Comparison of ENCODE assay signal across 1 cellular context in genomic region chr1:5955479-5955977, GRCh38.
TF ChIP-seq lines count a peak whose summit lies in the region.

No MANE protein-coding gene starts in this region.

TF ChIP-seq in HepG2, 621 proteins besides CTCF, POLR2A, EP300 and RAD21 (continued from another document and continues in another):
- TF ChIP-seq, protein P1, sequence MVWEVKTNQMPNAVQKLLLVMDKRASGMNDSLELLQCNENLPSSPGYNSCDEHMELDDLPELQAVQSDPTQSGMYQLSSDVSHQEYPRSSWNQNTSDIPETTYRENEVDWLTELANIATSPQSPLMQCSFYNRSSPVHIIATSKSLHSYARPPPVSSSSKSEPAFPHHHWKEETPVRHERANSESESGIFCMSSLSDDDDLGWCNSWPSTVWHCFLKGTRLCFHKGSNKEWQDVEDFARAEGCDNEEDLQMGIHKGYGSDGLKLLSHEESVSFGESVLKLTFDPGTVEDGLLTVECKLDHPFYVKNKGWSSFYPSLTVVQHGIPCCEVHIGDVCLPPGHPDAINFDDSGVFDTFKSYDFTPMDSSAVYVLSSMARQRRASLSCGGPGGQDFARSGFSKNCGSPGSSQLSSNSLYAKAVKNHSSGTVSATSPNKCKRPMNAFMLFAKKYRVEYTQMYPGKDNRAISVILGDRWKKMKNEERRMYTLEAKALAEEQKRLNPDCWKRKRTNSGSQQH (CRISPR knock-in tag; IDR thresholded peaks at IDR 0.05; ENCODE audit: low read depth) = 0 out of 2 replicates have a peak, but pooled peaks have one; percentile 43
- TF ChIP-seq ZNF335 (CRISPR knock-in tag; IDR thresholded peaks at IDR 0.05) (peak; percentile 48; the same call in 1 of the 2 replicates), RARG (CRISPR knock-in tag; IDR thresholded peaks at IDR 0.05; ENCODE audit: low read depth) (no peak), LCORL (IDR thresholded peaks at IDR 0.05) (0 out of 2 replicates have a peak, but pooled peaks have one; percentile 33), LCORL (CRISPR knock-in tag; IDR thresholded peaks at IDR 0.05) (peak; percentile 68), ZNF564 (CRISPR knock-in tag; IDR thresholded peaks at IDR 0.05) (no peak), ZNF441 (CRISPR knock-in tag; IDR thresholded peaks at IDR 0.05; ENCODE audit: borderline replicate concordance) (no peak), XRCC5 (optimal IDR thresholded peaks at IDR 0.05; ENCODE audit: low read length) (peak; percentile 31), RBFOX2 (IDR thresholded peaks at IDR 0.05; ENCODE audit: low read depth, low read length) (peak; percentile 50), DPF2 (CRISPR knock-in tag; IDR thresholded peaks at IDR 0.05; ENCODE audit: borderline replicate concordance, low read depth) (peak; percentile 94), ZFP37 (CRISPR knock-in tag; IDR thresholded peaks at IDR 0.05; ENCODE audit: borderline replicate concordance) (peak; percentile 64; the same call in 1 of the 2 replicates), CEBPG (CRISPR knock-in tag; IDR thresholded peaks at IDR 0.05) (peak; percentile 99), ZNF746 (CRISPR knock-in tag; IDR thresholded peaks at IDR 0.05) (no peak), HDAC1 (CRISPR knock-in tag; IDR thresholded peaks at IDR 0.05) (peak; percentile 85), CREB1 (IDR thresholded peaks at IDR 0.05) (no peak), CREB1 (CRISPR knock-in tag; IDR thresholded peaks at IDR 0.05) (peak; percentile 86), MEIS1 (CRISPR knock-in tag; IDR thresholded peaks at IDR 0.05; ENCODE audit: borderline replicate concordance) (0 out of 2 replicates have a peak, but pooled peaks have one; percentile 62), KDM1A (CRISPR knock-in tag; IDR thresholded peaks at IDR 0.05) (peak; percentile 60; the same call in 1 of the 2 replicates), TBX3 (IDR thresholded peaks at IDR 0.05; ENCODE audit: borderline replicate concordance) (peak; percentile 83; the same call in 1 of the 2 replicates), HOMEZ (CRISPR knock-in tag; IDR thresholded peaks at IDR 0.05; ENCODE audit: low read depth) (peak; percentile 59; the same call in 1 of the 2 replicates), SMYD3 (CRISPR knock-in tag; IDR thresholded peaks at IDR 0.05) (0 out of 2 replicates have a peak, but pooled peaks have one; percentile 53), ELF1 (CRISPR knock-in tag; IDR thresholded peaks at IDR 0.05) (peak; percentile 38; the same call in 1 of the 2 replicates), ZNF263 (CRISPR knock-in tag; IDR thresholded peaks at IDR 0.05) (0 out of 2 replicates have a peak, but pooled peaks have one; percentile 15), HOXD1 (CRISPR knock-in tag; IDR thresholded peaks at IDR 0.05) (peak; percentile 84; the same call in 1 of the 2 replicates), ZNF24 (IDR thresholded peaks at IDR 0.05) (peak; percentile 66; the same call in 1 of the 2 replicates), SP4 (CRISPR knock-in tag; IDR thresholded peaks at IDR 0.05) (no peak), ZNF644 (CRISPR knock-in tag; IDR thresholded peaks at IDR 0.05; ENCODE audit: low read depth) (peak; percentile 78), ZNF614 (CRISPR knock-in tag; IDR thresholded peaks at IDR 0.05; ENCODE audit: borderline replicate concordance) (peak; percentile 97), TERF1 (CRISPR knock-in tag; IDR thresholded peaks at IDR 0.05) (no peak), SP5 (CRISPR knock-in tag; IDR thresholded peaks at IDR 0.05; ENCODE audit: borderline replicate concordance, low read depth) (peak; percentile 39; the same call in 1 of the 2 replicates), SKIL (CRISPR knock-in tag; IDR thresholded peaks at IDR 0.05; ENCODE audit: borderline replicate concordance) (peak; percentile 80), ZKSCAN5 (CRISPR knock-in tag; IDR thresholded peaks at IDR 0.05) (no peak), ASH2L (IDR thresholded peaks at IDR 0.05; ENCODE audit: insufficient read length, low read depth, low read length) (peak; percentile 65), TARDBP (CRISPR knock-in tag; IDR thresholded peaks at IDR 0.05) (peak; percentile 92), DBP (CRISPR knock-in tag; IDR thresholded peaks at IDR 0.05; ENCODE audit: not compliant biosample characterization) (no peak), PRMT3 (CRISPR knock-in tag; IDR thresholded peaks at IDR 0.05; ENCODE audit: borderline replicate concordance, low read depth) (no peak), KLF16 (CRISPR knock-in tag; IDR thresholded peaks at IDR 0.05) (peak in 1 of 2 experiments; percentile 77; a peak in 2 of 4 replicates), KMT2B (CRISPR knock-in tag; IDR thresholded peaks at IDR 0.05) (peak; percentile 35; the same call in 1 of the 2 replicates), ZBTB20 (CRISPR knock-in tag; IDR thresholded peaks at IDR 0.05; ENCODE audit: borderline replicate concordance, low read depth) (peak; percentile 22; the same call in 1 of the 2 replicates), HDAC2 (CRISPR knock-in tag; IDR thresholded peaks at IDR 0.05) (peak; percentile 96), ZNF660 (CRISPR knock-in tag; IDR thresholded peaks at IDR 0.05; ENCODE audit: borderline replicate concordance, low read depth) (no peak), CCDC6 (CRISPR knock-in tag; IDR thresholded peaks at IDR 0.05) (peak; percentile 66; the same call in 1 of the 2 replicates), GATAD1 (CRISPR knock-in tag; IDR thresholded peaks at IDR 0.05) (peak; percentile 66; the same call in 1 of the 2 replicates), MIXL1 (CRISPR knock-in tag; IDR thresholded peaks at IDR 0.05) (peak; percentile 65; the same call in 1 of the 2 replicates)
- TF ChIP-seq, protein P2, sequence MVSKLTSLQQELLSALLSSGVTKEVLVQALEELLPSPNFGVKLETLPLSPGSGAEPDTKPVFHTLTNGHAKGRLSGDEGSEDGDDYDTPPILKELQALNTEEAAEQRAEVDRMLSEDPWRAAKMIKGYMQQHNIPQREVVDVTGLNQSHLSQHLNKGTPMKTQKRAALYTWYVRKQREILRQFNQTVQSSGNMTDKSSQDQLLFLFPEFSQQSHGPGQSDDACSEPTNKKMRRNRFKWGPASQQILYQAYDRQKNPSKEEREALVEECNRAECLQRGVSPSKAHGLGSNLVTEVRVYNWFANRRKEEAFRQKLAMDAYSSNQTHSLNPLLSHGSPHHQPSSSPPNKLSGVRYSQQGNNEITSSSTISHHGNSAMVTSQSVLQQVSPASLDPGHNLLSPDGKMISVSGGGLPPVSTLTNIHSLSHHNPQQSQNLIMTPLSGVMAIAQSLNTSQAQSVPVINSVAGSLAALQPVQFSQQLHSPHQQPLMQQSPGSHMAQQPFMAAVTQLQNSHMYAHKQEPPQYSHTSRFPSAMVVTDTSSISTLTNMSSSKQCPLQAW (CRISPR knock-in tag; IDR thresholded peaks at IDR 0.05) = 0 out of 2 replicates have a peak, but pooled peaks have one; percentile 21
- TF ChIP-seq, protein P3, sequence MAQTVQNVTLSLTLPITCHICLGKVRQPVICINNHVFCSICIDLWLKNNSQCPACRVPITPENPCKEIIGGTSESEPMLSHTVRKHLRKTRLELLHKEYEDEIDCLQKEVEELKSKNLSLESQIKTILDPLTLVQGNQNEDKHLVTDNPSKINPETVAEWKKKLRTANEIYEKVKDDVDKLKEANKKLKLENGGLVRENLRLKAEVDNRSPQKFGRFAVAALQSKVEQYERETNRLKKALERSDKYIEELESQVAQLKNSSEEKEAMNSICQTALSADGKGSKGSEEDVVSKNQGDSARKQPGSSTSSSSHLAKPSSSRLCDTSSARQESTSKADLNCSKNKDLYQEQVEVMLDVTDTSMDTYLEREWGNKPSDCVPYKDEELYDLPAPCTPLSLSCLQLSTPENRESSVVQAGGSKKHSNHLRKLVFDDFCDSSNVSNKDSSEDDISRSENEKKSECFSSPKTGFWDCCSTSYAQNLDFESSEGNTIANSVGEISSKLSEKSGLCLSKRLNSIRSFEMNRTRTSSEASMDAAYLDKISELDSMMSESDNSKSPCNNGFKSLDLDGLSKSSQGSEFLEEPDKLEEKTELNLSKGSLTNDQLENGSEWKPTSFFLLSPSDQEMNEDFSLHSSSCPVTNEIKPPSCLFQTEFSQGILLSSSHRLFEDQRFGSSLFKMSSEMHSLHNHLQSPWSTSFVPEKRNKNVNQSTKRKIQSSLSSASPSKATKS (CRISPR knock-in tag; IDR thresholded peaks at IDR 0.05) = 0 out of 2 replicates have a peak, but pooled peaks have one; percentile 59
- TF ChIP-seq, protein P4, sequence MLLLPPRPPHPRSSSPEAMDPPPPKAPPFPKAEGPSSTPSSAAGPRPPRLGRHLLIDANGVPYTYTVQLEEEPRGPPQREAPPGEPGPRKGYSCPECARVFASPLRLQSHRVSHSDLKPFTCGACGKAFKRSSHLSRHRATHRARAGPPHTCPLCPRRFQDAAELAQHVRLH (CRISPR knock-in tag; IDR thresholded peaks at IDR 0.05; ENCODE audit: borderline replicate concordance, low read depth) = peak; percentile 59; the same call in 1 of the 2 replicates
- TF ChIP-seq, protein P5, sequence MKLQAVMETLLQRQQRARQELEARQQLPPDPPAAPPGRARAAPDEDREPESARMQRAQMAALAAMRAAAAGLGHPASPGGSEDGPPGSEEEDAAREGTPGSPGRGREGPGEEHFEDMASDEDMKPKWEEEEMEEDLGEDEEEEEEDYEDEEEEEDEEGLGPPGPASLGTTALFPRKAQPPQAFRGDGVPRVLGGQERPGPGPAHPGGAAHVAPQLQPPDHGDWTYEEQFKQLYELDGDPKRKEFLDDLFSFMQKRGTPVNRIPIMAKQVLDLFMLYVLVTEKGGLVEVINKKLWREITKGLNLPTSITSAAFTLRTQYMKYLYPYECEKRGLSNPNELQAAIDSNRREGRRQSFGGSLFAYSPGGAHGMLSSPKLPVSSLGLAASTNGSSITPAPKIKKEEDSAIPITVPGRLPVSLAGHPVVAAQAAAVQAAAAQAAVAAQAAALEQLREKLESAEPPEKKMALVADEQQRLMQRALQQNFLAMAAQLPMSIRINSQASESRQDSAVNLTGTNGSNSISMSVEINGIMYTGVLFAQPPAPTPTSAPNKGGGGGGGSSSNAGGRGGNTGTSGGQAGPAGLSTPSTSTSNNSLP (IDR thresholded peaks at IDR 0.05; ENCODE audit: low read depth, low read length) = peak; percentile 95
- TF ChIP-seq, protein P6, sequence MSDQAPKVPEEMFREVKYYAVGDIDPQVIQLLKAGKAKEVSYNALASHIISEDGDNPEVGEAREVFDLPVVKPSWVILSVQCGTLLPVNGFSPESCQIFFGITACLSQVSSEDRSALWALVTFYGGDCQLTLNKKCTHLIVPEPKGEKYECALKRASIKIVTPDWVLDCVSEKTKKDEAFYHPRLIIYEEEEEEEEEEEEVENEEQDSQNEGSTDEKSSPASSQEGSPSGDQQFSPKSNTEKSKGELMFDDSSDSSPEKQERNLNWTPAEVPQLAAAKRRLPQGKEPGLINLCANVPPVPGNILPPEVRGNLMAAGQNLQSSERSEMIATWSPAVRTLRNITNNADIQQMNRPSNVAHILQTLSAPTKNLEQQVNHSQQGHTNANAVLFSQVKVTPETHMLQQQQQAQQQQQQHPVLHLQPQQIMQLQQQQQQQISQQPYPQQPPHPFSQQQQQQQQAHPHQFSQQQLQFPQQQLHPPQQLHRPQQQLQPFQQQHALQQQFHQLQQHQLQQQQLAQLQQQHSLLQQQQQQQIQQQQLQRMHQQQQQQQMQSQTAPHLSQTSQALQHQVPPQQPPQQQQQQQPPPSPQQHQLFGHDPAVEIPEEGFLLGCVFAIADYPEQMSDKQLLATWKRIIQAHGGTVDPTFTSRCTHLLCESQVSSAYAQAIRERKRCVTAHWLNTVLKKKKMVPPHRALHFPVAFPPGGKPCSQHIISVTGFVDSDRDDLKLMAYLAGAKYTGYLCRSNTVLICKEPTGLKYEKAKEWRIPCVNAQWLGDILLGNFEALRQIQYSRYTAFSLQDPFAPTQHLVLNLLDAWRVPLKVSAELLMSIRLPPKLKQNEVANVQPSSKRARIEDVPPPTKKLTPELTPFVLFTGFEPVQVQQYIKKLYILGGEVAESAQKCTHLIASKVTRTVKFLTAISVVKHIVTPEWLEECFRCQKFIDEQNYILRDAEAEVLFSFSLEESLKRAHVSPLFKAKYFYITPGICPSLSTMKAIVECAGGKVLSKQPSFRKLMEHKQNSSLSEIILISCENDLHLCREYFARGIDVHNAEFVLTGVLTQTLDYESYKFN (CRISPR knock-in tag; conservative IDR thresholded peaks at IDR 0.05) = peak; percentile 95
